ENCODE assay signal across 1 cellular context in the genomic region with DNA sequence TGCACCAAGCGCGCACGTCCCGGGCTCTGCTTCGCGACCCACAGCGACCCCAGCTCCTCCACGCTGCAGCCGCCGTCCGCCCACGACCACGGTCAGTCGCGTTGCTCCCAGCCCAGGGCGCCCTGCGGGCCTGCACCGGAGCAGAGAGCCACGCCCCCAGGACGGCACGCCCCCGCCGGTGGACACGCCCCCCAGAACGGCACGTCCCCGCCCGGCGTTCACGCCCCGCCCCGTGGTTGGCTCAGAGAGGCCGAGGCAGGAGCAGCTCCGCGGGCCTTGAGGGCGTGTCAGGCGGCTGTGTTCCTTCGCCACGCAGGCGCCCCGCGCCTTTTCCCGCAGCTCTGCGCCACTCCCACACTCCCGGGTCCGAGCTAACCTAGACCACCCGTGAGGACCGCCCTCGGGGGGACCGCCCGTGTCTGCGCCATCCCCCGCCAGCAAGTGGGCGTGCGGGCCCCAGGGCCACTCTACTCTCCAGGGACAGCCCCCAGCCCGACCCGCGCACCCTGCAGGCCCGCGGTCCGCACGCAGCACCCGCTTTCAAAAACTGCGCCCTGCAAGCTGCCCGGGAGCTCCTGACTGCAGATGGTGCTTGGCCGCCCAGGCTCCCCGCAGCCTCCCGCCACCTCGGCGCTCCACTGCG.
TF ChIP-seq lines count a peak whose summit lies in the region.

A gene with protein sequence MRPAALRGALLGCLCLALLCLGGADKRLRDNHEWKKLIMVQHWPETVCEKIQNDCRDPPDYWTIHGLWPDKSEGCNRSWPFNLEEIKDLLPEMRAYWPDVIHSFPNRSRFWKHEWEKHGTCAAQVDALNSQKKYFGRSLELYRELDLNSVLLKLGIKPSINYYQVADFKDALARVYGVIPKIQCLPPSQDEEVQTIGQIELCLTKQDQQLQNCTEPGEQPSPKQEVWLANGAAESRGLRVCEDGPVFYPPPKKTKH (minus strand): TSS at position 107 of the 643 bp plus-strand sequence. CDS start 368 bp downstream, outside the sequence.

TF ChIP-seq in K562, 482 proteins besides CTCF, POLR2A, EP300 and RAD21 (continued from another document and continues in another):
- TF ChIP-seq MGA (IDR thresholded peaks at IDR 0.05) (peak; percentile 78), PTBP1 (IDR thresholded peaks at IDR 0.05; ENCODE audit: low read depth, low read length) (no peak), GATAD2A (IDR thresholded peaks at IDR 0.05) (0 out of 2 replicates have a peak, but pooled peaks have one; percentile 6), GATA2 (CRISPR knock-in tag; IDR thresholded peaks at IDR 0.05) (no peak), POLR2AphosphoS5 (IDR thresholded peaks at IDR 0.05; ENCODE audit: control insufficient read depth, insufficient read depth, low read depth, low read length) (peak; percentile 44; the same call in 1 of the 2 replicates), FOS (IDR thresholded peaks at IDR 0.05; ENCODE audit: extremely low read depth, insufficient read length) (no peak), RERE (CRISPR knock-in tag; IDR thresholded peaks at IDR 0.05; ENCODE audit: borderline replicate concordance) (no peak), TRIM24 (IDR thresholded peaks at IDR 0.05) (no peak), KLF1 (tag; IDR thresholded peaks at IDR 0.05) (0 out of 2 replicates have a peak, but pooled peaks have one; percentile 15), KAT7 (CRISPR knock-in tag; IDR thresholded peaks at IDR 0.05; ENCODE audit: borderline replicate concordance) (peak; percentile 95), GTF2A2 (tag; IDR thresholded peaks at IDR 0.05) (no peak), NFE2 (IDR thresholded peaks at IDR 0.05; ENCODE audit: low read depth) (peak; percentile 4; the same call in 1 of the 2 replicates), RBM22 (IDR thresholded peaks at IDR 0.05; ENCODE audit: low read depth, low read length, poor library complexity, severe bottlenecking) (no peak), USF2 (CRISPR knock-in tag; IDR thresholded peaks at IDR 0.05) (no peak), ZBTB2 (IDR thresholded peaks at IDR 0.05) (no peak), ZNF232 (CRISPR knock-in tag; IDR thresholded peaks at IDR 0.05) (0 out of 2 replicates have a peak, but pooled peaks have one; percentile 26), TAF1 (IDR thresholded peaks at IDR 0.05; ENCODE audit: control insufficient read depth, extremely low read depth, insufficient read depth, low read length, severe bottlenecking) (peak; percentile 52), POLR3A (IDR thresholded peaks at IDR 0.05; ENCODE audit: borderline replicate concordance, extremely low read depth, insufficient read depth, insufficient read length) (no peak), IRF2 (CRISPR knock-in tag; IDR thresholded peaks at IDR 0.05) (no peak; the same call in 1 of the 2 replicates), PYGO2 (tag; IDR thresholded peaks at IDR 0.05) (no peak), SIN3B (IDR thresholded peaks at IDR 0.05; ENCODE audit: low read depth) (no peak), RB1 (IDR thresholded peaks at IDR 0.05; ENCODE audit: low read depth) (peak; percentile 25; the same call in 1 of the 2 replicates)
- TF ChIP-seq, protein P1, sequence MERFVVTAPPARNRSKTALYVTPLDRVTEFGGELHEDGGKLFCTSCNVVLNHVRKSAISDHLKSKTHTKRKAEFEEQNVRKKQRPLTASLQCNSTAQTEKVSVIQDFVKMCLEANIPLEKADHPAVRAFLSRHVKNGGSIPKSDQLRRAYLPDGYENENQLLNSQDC (CRISPR knock-in tag; IDR thresholded peaks at IDR 0.05) = no peak
- TF ChIP-seq, protein P2, sequence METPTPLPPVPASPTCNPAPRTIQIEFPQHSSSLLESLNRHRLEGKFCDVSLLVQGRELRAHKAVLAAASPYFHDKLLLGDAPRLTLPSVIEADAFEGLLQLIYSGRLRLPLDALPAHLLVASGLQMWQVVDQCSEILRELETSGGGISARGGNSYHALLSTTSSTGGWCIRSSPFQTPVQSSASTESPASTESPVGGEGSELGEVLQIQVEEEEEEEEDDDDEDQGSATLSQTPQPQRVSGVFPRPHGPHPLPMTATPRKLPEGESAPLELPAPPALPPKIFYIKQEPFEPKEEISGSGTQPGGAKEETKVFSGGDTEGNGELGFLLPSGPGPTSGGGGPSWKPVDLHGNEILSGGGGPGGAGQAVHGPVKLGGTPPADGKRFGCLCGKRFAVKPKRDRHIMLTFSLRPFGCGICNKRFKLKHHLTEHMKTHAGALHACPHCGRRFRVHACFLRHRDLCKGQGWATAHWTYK (CRISPR knock-in tag; IDR thresholded peaks at IDR 0.05) = peak; percentile 52; the same call in 1 of the 2 replicates
